ENCODE assay signal across 15 cellular contexts in genomic region chr14:102479107-102479506, GRCh38. TPM values are rescaled to one million over a fixed set of nuclear protein-coding genes. Genes with fewer than 3 reads are reported as not detected.
DNase-seq lines count a peak whose midpoint lies in the region; ATAC-seq, FAIRE-seq and TF ChIP-seq lines count a peak whose summit lies in the region.
"Had no signal": no experiment of that assay in that cellular context is flagged by ENCODE, and none has a peak within 500 bp of the region (broad histone marks: within the 10 kb centered on the region; RNA-seq: fewer than 3 reads in every experiment).

No MANE protein-coding gene starts in this region.

- TF ChIP-seq RAD21 in HepG2 (CRISPR knock-in tag; IDR thresholded peaks at IDR 0.05) = no peak
- TF ChIP-seq RAD21 in liver (IDR thresholded peaks at IDR 0.05) = no peak

- ATAC-seq in HepG2 = no peak
- ATAC-seq in right lobe of liver = no peak
- ATAC-seq in gastrocnemius medialis = no peak
- ATAC-seq: HCT116 had no signal

- no peaks in the 10 kb centered on the region for H4K20me1 ChIP-seq in HepG2 (ENCODE audit: insufficient read depth, low read length)

- no peak for DNase-seq in HepG2 (ENCODE audit: low spot score)
- no peak for DNase-seq in right lobe of liver
- DNase-seq in gastrocnemius medialis = no peak
- no peak for DNase-seq in stimulated activated CD4-positive, alpha-beta T cell treated with anti-CD3 and anti-CD28 coated beads, Interleukin-12 subunit alpha, Interleukin-12 subunit beta, amount 100 ng/mL, for 4 hours
- no peak for DNase-seq in NCI-H1417 treated with DMSO at 0.1 percent for 48 hours (lab: John Stamatoyannopoulos, UW)
- DNase-seq in iPS-NIHi7 (ENCODE audit: extremely low spot score) = no peak
- DNase-seq in COR-L47 (lab: John Stamatoyannopoulos, UW) = no peak
- DNase-seq: CD4-positive, alpha-beta T cell; GF-D8; GM23248; IMR-90; Kasumi-1; NCI-H2081 had no signal

- 100% methylated on average over 2 of the region's 2 CpGs for WGBS in HepG2 (ENCODE audit: low lambda C conversion rate)
- WGBS in right lobe of liver (ENCODE audit: insufficient coverage, low coverage, low lambda C conversion rate, missing lambda C conversion rate) = 93% methylated on average over 2 of the region's 2 CpGs
- WGBS in liver = 100% methylated on average over 2 of the region's 2 CpGs

- H3K9me3 ChIP-seq in HepG2 (ENCODE audit: low read length) = no peaks in the 10 kb centered on the region
- no peaks in the 10 kb centered on the region for H3K9me3 ChIP-seq in right lobe of liver
- peaks cover 0 to 2% (median 0%) of the 10 kb centered on the region in 4 donors for H3K9me3 ChIP-seq in liver (ENCODE audit: control insufficient read depth in 4 of 4, low read length in 3 of 4)
- no peaks in the 10 kb centered on the region for H3K9me3 ChIP-seq in gastrocnemius medialis

- TF ChIP-seq CTCF in HepG2 (CRISPR knock-in tag; IDR thresholded peaks at IDR 0.05) (no peak), right lobe of liver (IDR thresholded peaks at IDR 0.05) (no peak), liver (IDR thresholded peaks at IDR 0.05; ENCODE audit: low read depth, low read length, missing input control) (no peak), gastrocnemius medialis (IDR thresholded peaks at IDR 0.05 in 4 of 5, conservative IDR thresholded peaks at IDR 0.05 in 1 of 5) (no peak)

- POLR2A ChIA-PET in HepG2 (lab: Yijun Ruan, JAX) = interaction anchor here (1.2 kb wide), 1 partner anchor 29 kb away, joined by 5 read pairs; no protein-coding TSS in a partner anchor

- in situ Hi-C loops in HepG2 (cut with HindIII; ENCODE audit: extremely low pct_ligation_motif_present, low pct_unique_long_range_greater_than_20kb) = no loop called here
- in situ Hi-C loops in gastrocnemius medialis (cut with MboI; ENCODE audit: low sequenced_read_pairs in 4 of 4) = no loop called here

- intact Hi-C loops in HepG2 (cut with micrococcal nuclease; ENCODE audit: unreplicated experiment) (no loop called here), right lobe of liver (cut with DNase I) (no loop called here), gastrocnemius medialis (cut with DNase I; ENCODE audit: low total_unique reads) (no loop called here)

- no peak overlapping the region for H3K4me3 ChIP-seq in HepG2 (replicated peaks in 1 of 3; ENCODE audit: insufficient read depth in 1 of 3, low read depth in 2 of 3, low read length in 3 of 3)
- H3K4me3 ChIP-seq in right lobe of liver = no peak overlapping the region
- no peak overlapping the region for H3K4me3 ChIP-seq in liver (ENCODE audit: low read depth in 1 of 3, low read length in 3 of 3)
- H3K4me3 ChIP-seq in gastrocnemius medialis = no peak overlapping the region
- H3K4me3 ChIP-seq: GM23248 had no signal

- TF ChIP-seq POLR2A in HepG2 (IDR thresholded peaks at IDR 0.05; ENCODE audit: insufficient read depth in 1 of 2, low read depth in 2 of 2, low read length in 2 of 2) (no peak), right lobe of liver (IDR thresholded peaks at IDR 0.05) (no peak), gastrocnemius medialis (IDR thresholded peaks at IDR 0.05) (no peak)

- no TSS peak for BruUV-seq in HepG2 (replicated peaks; lab: Mats Ljungman, UMichigan)

- TF ChIP-seq EP300 in HepG2 (IDR thresholded peaks at IDR 0.05; ENCODE audit: low read depth in 2 of 2, low read length in 2 of 2) (no peak), HepG2 (CRISPR knock-in tag; IDR thresholded peaks at IDR 0.05; ENCODE audit: borderline replicate concordance) (no peak)

- no peak overlapping the region for H3K4me2 ChIP-seq in HepG2 (ENCODE audit: low read depth, low read length)

- CTCF ChIA-PET in HepG2 (lab: Yijun Ruan, JAX; ENCODE audit: low intra/inter-chr PET ratio, low total read pairs) = no interaction called here

- H3K36me3 ChIP-seq in HepG2 (replicated peaks in 1 of 2; ENCODE audit: control insufficient read depth in 1 of 2, insufficient read depth in 2 of 2, low read length in 2 of 2) = no peaks in the 10 kb centered on the region
- no peaks in the 10 kb centered on the region for H3K36me3 ChIP-seq in right lobe of liver
- no peaks in the 10 kb centered on the region for H3K36me3 ChIP-seq in liver (ENCODE audit: control insufficient read depth in 4 of 4, insufficient read depth in 3 of 4, low read depth in 1 of 4, low read length in 3 of 4)
- no peaks in the 10 kb centered on the region for H3K36me3 ChIP-seq in gastrocnemius medialis

- no peak for FAIRE-seq in HepG2 (lab: Jason Lieb, UNC)

- no peaks in the 10 kb centered on the region for H3K79me2 ChIP-seq in HepG2 (ENCODE audit: insufficient read depth, low read length)

- H3K9ac ChIP-seq in HepG2 (ENCODE audit: insufficient read depth, low read depth, low read length) (no peak overlapping the region), liver (ENCODE audit: low read depth in 1 of 2, low read length in 2 of 2) (no peak overlapping the region)
- H3K9ac ChIP-seq: GM23248 had no signal

- no peak overlapping the region for H2AFZ ChIP-seq in HepG2 (ENCODE audit: low read length)
- H2AFZ ChIP-seq: GM23248 had no signal

- H3K27me3 ChIP-seq in HepG2 (ENCODE audit: control insufficient read depth in 1 of 2, insufficient read depth in 2 of 2, low read length in 2 of 2) (no peaks in the 10 kb centered on the region), right lobe of liver (no peaks in the 10 kb centered on the region), liver (ENCODE audit: control insufficient read depth in 4 of 4, insufficient read depth in 4 of 4, low read length in 3 of 4) (no peaks in the 10 kb centered on the region), gastrocnemius medialis (no peaks in the 10 kb centered on the region)

- H3K27ac ChIP-seq in HepG2 (ENCODE audit: extremely low read length, insufficient read depth, low read length) (no peak overlapping the region), right lobe of liver (peak overlapping the region in 1 of 3 donors; percentile 12), liver (ENCODE audit: low read depth in 1 of 2, low read length in 2 of 2) (peak overlapping the region; percentile 81 to 85), gastrocnemius medialis (peak overlapping the region; percentile 55 to 87 (median 74))
- H3K27ac ChIP-seq: GM23248 had no signal

- H3K4me1 ChIP-seq in HepG2 (ENCODE audit: insufficient read depth, low read length) (peaks cover 30% of the 10 kb centered on the region), right lobe of liver (peaks cover 0 to 4% (median 0%) of the 10 kb centered on the region in 4 donors), liver (ENCODE audit: control insufficient read depth in 4 of 4, insufficient read depth in 4 of 4, low read length in 3 of 4) (peaks cover 0 to 7% (median 6%) of the 10 kb centered on the region in 4 donors), gastrocnemius medialis (peaks cover 34 to 35% of the 10 kb centered on the region in 2 donors)

TF ChIP-seq in HepG2, 621 proteins besides CTCF, POLR2A, EP300 and RAD21:
- TF ChIP-seq ZBTB7A (CRISPR knock-in tag; IDR thresholded peaks at IDR 0.05) (no peak), SRSF1 (optimal IDR thresholded peaks at IDR 0.05; ENCODE audit: low read depth, low read length) (no peak), STAT5B (CRISPR knock-in tag; IDR thresholded peaks at IDR 0.05) (no peak), SP2 (CRISPR knock-in tag; IDR thresholded peaks at IDR 0.05) (no peak), ZNF263 (CRISPR knock-in tag; IDR thresholded peaks at IDR 0.05) (peak; percentile 81), ZNF143 (CRISPR knock-in tag; IDR thresholded peaks at IDR 0.05) (no peak)

TF ChIP-seq in liver, 16 proteins besides CTCF, POLR2A, EP300 and RAD21 (continues in another document):
- TF ChIP-seq JUND (IDR thresholded peaks at IDR 0.05) = no peak
- no peak for TF ChIP-seq HNF4A (conservative IDR thresholded peaks at IDR 0.05)
- TF ChIP-seq YY1 (IDR thresholded peaks at IDR 0.05) = no peak
- no peak for TF ChIP-seq NR2F2 (IDR thresholded peaks at IDR 0.05)
- no peak for TF ChIP-seq FOXA2 (IDR thresholded peaks at IDR 0.05)
- TF ChIP-seq MAX (IDR thresholded peaks at IDR 0.05) = no peak
- TF ChIP-seq GABPA (IDR thresholded peaks at IDR 0.05 in 1 of 2, conservative IDR thresholded peaks at IDR 0.05 in 1 of 2) = no peak
- TF ChIP-seq FOXA1 (IDR thresholded peaks at IDR 0.05) = no peak
- no peak for TF ChIP-seq TAF1 (conservative IDR thresholded peaks at IDR 0.05)
- no peak for TF ChIP-seq SP1 (IDR thresholded peaks at IDR 0.05)

RNA-seq across cellular contexts. Expression of gene ANKRD9, which starts 30.5 kb away (rescaled TPM):
- total RNA-seq in HepG2 (2016; rRNA removed; fragmentation: Illumina TruSeq; extraction: Trizol) (5.7 and 10.0 TPM in 2 replicates), right lobe of liver (10 to 100 TPM in 2 of 6 experiments, 1 to 10 TPM in 4; 7.5 to 33.8 (median 8.9) TPM), liver (10 to 100 TPM; 11.5 to 67.5 TPM), gastrocnemius medialis (100 to 1,000 TPM; 155 to 450 (median 216) TPM)
- total RNA-seq in HepG2 (2016; cell fraction: cytosol; rRNA removed; fragmentation: Illumina TruSeq; extraction: Trizol; ENCODE audit: low read depth) = 14.3 and 16.0 TPM in 2 replicates
- 5.0 and 10.4 TPM in 2 replicates for total RNA-seq in HepG2 (2016; cell fraction: insoluble cytoplasmic fraction; rRNA removed; fragmentation: Illumina TruSeq; extraction: Trizol)
- total RNA-seq in HepG2 (2016; cell fraction: membrane; rRNA removed; fragmentation: Illumina TruSeq; extraction: Trizol) = 17.4 and 22.1 TPM in 2 replicates
- total RNA-seq in HepG2 (2016; cell fraction: nucleus; rRNA removed; fragmentation: Illumina TruSeq; extraction: Trizol) = 10.0 and 10.9 TPM in 2 replicates
- polyA plus RNA-seq in HepG2 (2011; rRNA removed) (15.0 and 23.2 TPM in 2 replicates), liver (1 to 10 TPM; 1.5 to 3.6 TPM)
- 15.5 and 27.2 TPM in 2 replicates for polyA plus RNA-seq in HepG2 (2011; cell fraction: cytosol; rRNA removed)
- 167 and 168 TPM in 2 replicates for polyA plus RNA-seq in HepG2 (2011; cell fraction: nucleus; rRNA removed)
- polyA plus RNA-seq in HepG2 (2012) = 10.5 and 17.4 TPM in 2 replicates
- 15.9 and 17.0 TPM in 2 replicates for polyA plus RNA-seq in HepG2 (2016; cell fraction: cytosol; fragmentation: Illumina TruSeq; extraction: Trizol; ENCODE audit: low read depth)
- polyA plus RNA-seq in HepG2 (2016; cell fraction: insoluble cytoplasmic fraction; fragmentation: Illumina TruSeq; extraction: Trizol; ENCODE audit: low read depth) = 5.9 and 6.8 TPM in 2 replicates
- polyA plus RNA-seq in HepG2 (2016; cell fraction: membrane; fragmentation: Illumina TruSeq; extraction: Trizol; ENCODE audit: low read depth) = 15.7 and 16.1 TPM in 2 replicates
- 29.1 and 29.7 TPM in 2 replicates for polyA plus RNA-seq in HepG2 (2016; cell fraction: nucleus; fragmentation: Illumina TruSeq; extraction: Trizol; ENCODE audit: insufficient read depth, low read depth)
- polyA minus RNA-seq in HepG2 (2011; rRNA and poly(A)+ RNA removed; ENCODE audit: low replicate concordance) = 16.4 and 20.4 TPM in 2 replicates
- 9.8 and 9.9 TPM in 2 replicates for polyA minus RNA-seq in HepG2 (2011; cell fraction: cytosol; rRNA and poly(A)+ RNA removed)
- 11.9 and 12.4 TPM in 2 replicates for polyA minus RNA-seq in HepG2 (2011; cell fraction: nucleus; rRNA and poly(A)+ RNA removed)
